ENCODE assay signal across 27 cellular contexts in the genomic region with DNA sequence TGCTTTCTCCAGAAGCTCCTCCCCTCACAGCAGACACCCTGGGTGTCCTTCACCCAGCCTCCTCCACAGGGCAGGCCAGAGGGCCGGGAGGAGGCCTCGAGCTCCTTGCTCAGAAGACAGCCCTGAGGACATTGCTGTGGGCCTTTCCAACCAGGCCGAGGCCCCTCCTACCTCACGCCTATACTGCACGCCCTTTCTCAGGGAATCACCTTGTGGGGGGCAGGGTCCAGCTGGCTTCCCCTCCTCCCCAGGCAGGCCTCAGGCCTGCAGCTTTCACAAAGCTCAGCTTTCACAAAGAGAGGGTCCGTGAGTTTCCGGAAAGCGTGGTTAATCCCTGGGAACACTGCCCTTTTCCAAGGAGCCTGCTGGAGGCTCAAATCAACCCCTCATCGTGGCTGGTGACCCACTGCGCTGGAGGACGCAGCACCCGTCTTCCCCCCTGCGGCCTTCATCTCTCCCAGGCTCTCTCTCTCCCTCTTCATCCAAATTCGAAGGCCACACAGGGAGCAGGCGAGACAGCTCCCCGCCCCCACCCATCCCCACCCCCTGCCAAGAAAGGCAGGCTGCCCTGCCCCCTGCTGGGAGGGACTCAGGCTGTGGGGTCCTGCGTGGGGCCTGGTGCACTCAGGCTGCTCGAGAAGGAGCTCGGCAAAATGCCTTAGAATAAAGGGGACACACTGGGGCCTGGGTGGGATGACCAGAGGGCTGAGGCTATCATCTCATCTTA.
DNase-seq lines count a peak whose midpoint lies in the region; ATAC-seq, FAIRE-seq and TF ChIP-seq lines count a peak whose summit lies in the region.
"Had no signal": no experiment of that assay in that cellular context is flagged by ENCODE, and none has a peak within 500 bp of the region (broad histone marks: within the 10 kb centered on the region; RNA-seq: fewer than 3 reads in every experiment).

No MANE protein-coding gene starts in this region.

- TF ChIP-seq EP300 in HepG2 (IDR thresholded peaks at IDR 0.05; ENCODE audit: low read depth in 2 of 2, low read length in 2 of 2) (no peak), HepG2 (CRISPR knock-in tag; IDR thresholded peaks at IDR 0.05; ENCODE audit: borderline replicate concordance) (no peak)

- H2AFZ ChIP-seq in HepG2 (ENCODE audit: low read length), result no peak overlapping the region

- H3K36me3 ChIP-seq in HepG2 (replicated peaks in 1 of 2; ENCODE audit: control insufficient read depth in 1 of 2, insufficient read depth in 2 of 2, low read length in 2 of 2), result no peaks in the 10 kb centered on the region
- no peaks in the 10 kb centered on the region for H3K36me3 ChIP-seq in right lobe of liver
- H3K36me3 ChIP-seq in colonic mucosa, result no peaks in the 10 kb centered on the region

- intact Hi-C loops in HepG2 (cut with micrococcal nuclease; ENCODE audit: unreplicated experiment), result no loop called here
- intact Hi-C loops in right lobe of liver (cut with DNase I), result no loop called here
- intact Hi-C loops in colonic mucosa (cut with DNase I), result loop anchor here (2.0 kb wide), 1 partner anchor 105 kb away; no protein-coding TSS in a partner anchor

- H3K27me3 Mint-ChIP-seq in activated naive CD4-positive, alpha-beta T cell treated with anti-CD3 and anti-CD28 coated beads, Interleukin-2, amount 10 ng/mL, durations not matched to agents 7 days and 5 days, result no peaks in the 10 kb centered on the region
- H3K27me3 Mint-ChIP-seq in naive thymus-derived CD8-positive, alpha-beta T cell, result peaks cover 0 to 18% (median 4%) of the 10 kb centered on the region in 5 donors
- H3K27me3 Mint-ChIP-seq: B cell had no signal

- no peaks in the 10 kb centered on the region for H3K4me1 Mint-ChIP-seq in activated naive CD4-positive, alpha-beta T cell treated with anti-CD3 and anti-CD28 coated beads, Interleukin-2, amount 10 ng/mL, durations not matched to agents 7 days and 5 days
- no peaks in the 10 kb centered on the region for H3K4me1 Mint-ChIP-seq in naive thymus-derived CD8-positive, alpha-beta T cell
- H3K4me1 Mint-ChIP-seq: B cell; CD8-positive, alpha-beta memory T cell; immature natural killer cell; stimulated activated naive CD8-positive, alpha-beta T cell treated with anti-CD3 and anti-CD28 coated beads, Interleukin-15, amount 100 ng/mL, for 72 hours had no signal

- TF ChIP-seq RAD21 in HepG2 (CRISPR knock-in tag; IDR thresholded peaks at IDR 0.05), result no peak

- H3K4me2 ChIP-seq in HepG2 (ENCODE audit: low read depth, low read length), result no peak overlapping the region

- CTCF ChIA-PET in HepG2 (lab: Yijun Ruan, JAX; ENCODE audit: low intra/inter-chr PET ratio, low total read pairs), result no interaction called here
- CTCF ChIA-PET in activated naive CD4-positive, alpha-beta T cell treated with anti-CD3 and anti-CD28 coated beads, Interleukin-2, amount 10 ng/mL, durations not matched to agents 7 days and 5 days (lab: Charles Lee), result no interaction called here

- in situ Hi-C loops in HepG2 (cut with HindIII; ENCODE audit: extremely low pct_ligation_motif_present, low pct_unique_long_range_greater_than_20kb), result loop anchor here (10.0 kb wide), 1 partner anchor 345 kb away; no protein-coding TSS in a partner anchor

- H3K27ac Mint-ChIP-seq in activated naive CD4-positive, alpha-beta T cell treated with anti-CD3 and anti-CD28 coated beads, Interleukin-2, amount 10 ng/mL, durations not matched to agents 7 days and 5 days, result no peak overlapping the region
- no peak overlapping the region for H3K27ac Mint-ChIP-seq in naive thymus-derived CD8-positive, alpha-beta T cell
- H3K27ac Mint-ChIP-seq: B cell; CD8-positive, alpha-beta memory T cell; HFFc6; immature natural killer cell; stimulated activated naive CD8-positive, alpha-beta T cell treated with anti-CD3 and anti-CD28 coated beads, Interleukin-15, amount 100 ng/mL, for 72 hours; T-helper 2 cell treated with Interferon-gamma antibody and Interleukin-4, amounts not matched to agents 5 μg/mL and 100 μg/mL, for 36 hours had no signal

- WGBS in HepG2 (ENCODE audit: low lambda C conversion rate), result 52% methylated on average over 14 of the region's 19 CpGs
- WGBS in right lobe of liver (ENCODE audit: insufficient coverage, low coverage, low lambda C conversion rate, missing lambda C conversion rate), result 62% methylated on average over 3 of the region's 19 CpGs

- TF ChIP-seq CTCF in HepG2 (CRISPR knock-in tag; IDR thresholded peaks at IDR 0.05), result no peak
- TF ChIP-seq CTCF in right lobe of liver (IDR thresholded peaks at IDR 0.05), result no peak
- TF ChIP-seq CTCF in colonic mucosa (IDR thresholded peaks at IDR 0.05), result no peak

- no peak for FAIRE-seq in HepG2 (lab: Jason Lieb, UNC)

- no peaks in the 10 kb centered on the region for H3K36me3 Mint-ChIP-seq in activated naive CD4-positive, alpha-beta T cell treated with anti-CD3 and anti-CD28 coated beads, Interleukin-2, amount 10 ng/mL, durations not matched to agents 7 days and 5 days
- H3K36me3 Mint-ChIP-seq in naive thymus-derived CD8-positive, alpha-beta T cell, result no peaks in the 10 kb centered on the region
- H3K36me3 Mint-ChIP-seq: CD8-positive, alpha-beta memory T cell; immature natural killer cell had no signal

- H3K4me3 ChIP-seq in HepG2 (replicated peaks in 1 of 3; ENCODE audit: insufficient read depth in 1 of 3, low read depth in 2 of 3, low read length in 3 of 3) (no peak overlapping the region), right lobe of liver (no peak overlapping the region), colonic mucosa (no peak overlapping the region)
- H3K4me3 ChIP-seq: skin epidermis had no signal

- TF ChIP-seq POLR2A in HepG2 (IDR thresholded peaks at IDR 0.05; ENCODE audit: insufficient read depth in 1 of 2, low read depth in 2 of 2, low read length in 2 of 2), result no peak
- TF ChIP-seq POLR2A in right lobe of liver (IDR thresholded peaks at IDR 0.05), result no peak

- H3K27me3 ChIP-seq in HepG2 (ENCODE audit: control insufficient read depth in 1 of 2, insufficient read depth in 2 of 2, low read length in 2 of 2) (no peaks in the 10 kb centered on the region), right lobe of liver (no peaks in the 10 kb centered on the region), colonic mucosa (no peaks in the 10 kb centered on the region)

- H3K27ac ChIP-seq in HepG2 (ENCODE audit: extremely low read length, insufficient read depth, low read length) (no peak overlapping the region), right lobe of liver (no peak overlapping the region), colonic mucosa (no peak overlapping the region)
- H3K27ac ChIP-seq: HL-60, skin epidermis had no signal

- no peaks in the 10 kb centered on the region for H3K79me2 ChIP-seq in HepG2 (ENCODE audit: insufficient read depth, low read length)

- no peaks in the 10 kb centered on the region for H3K9me3 Mint-ChIP-seq in activated naive CD4-positive, alpha-beta T cell treated with anti-CD3 and anti-CD28 coated beads, Interleukin-2, amount 10 ng/mL, durations not matched to agents 7 days and 5 days
- no peaks in the 10 kb centered on the region for H3K9me3 Mint-ChIP-seq in naive thymus-derived CD8-positive, alpha-beta T cell
- H3K9me3 Mint-ChIP-seq: activated T-cell treated with anti-CD3 and anti-CD28 coated beads, Interleukin-2, amount 50 U/mL, for 4 hours; immature natural killer cell; stimulated activated naive CD8-positive, alpha-beta T cell treated with anti-CD3 and anti-CD28 coated beads, Interleukin-15, amount 100 ng/mL, for 72 hours; T-helper 2 cell treated with Interferon-gamma antibody and Interleukin-4, amounts not matched to agents 5 μg/mL and 100 μg/mL, for 36 hours had no signal

- H3K9ac ChIP-seq in HepG2 (ENCODE audit: insufficient read depth, low read depth, low read length), result no peak overlapping the region
- H3K9ac ChIP-seq in colonic mucosa (ENCODE audit: low read depth in 2 of 2, low read length in 2 of 2), result no peak overlapping the region

- no peaks in the 10 kb centered on the region for H4K20me1 ChIP-seq in HepG2 (ENCODE audit: insufficient read depth, low read length)

- H3K4me1 ChIP-seq in HepG2 (ENCODE audit: insufficient read depth, low read length) (peaks cover 24% of the 10 kb centered on the region), right lobe of liver (no peaks in the 10 kb centered on the region), colonic mucosa (no peaks in the 10 kb centered on the region)

- POLR2A ChIA-PET in HepG2 (lab: Yijun Ruan, JAX), result no interaction called here
- POLR2A ChIA-PET in naive thymus-derived CD8-positive, alpha-beta T cell (lab: Charles Lee), result no interaction called here

- no TSS peak for BruUV-seq in HepG2 (replicated peaks; lab: Mats Ljungman, UMichigan)

- no peak overlapping the region for H3K4me3 Mint-ChIP-seq in activated naive CD4-positive, alpha-beta T cell treated with anti-CD3 and anti-CD28 coated beads, Interleukin-2, amount 10 ng/mL, durations not matched to agents 7 days and 5 days
- H3K4me3 Mint-ChIP-seq in naive thymus-derived CD8-positive, alpha-beta T cell, result no peak overlapping the region
- H3K4me3 Mint-ChIP-seq: activated T-cell treated with anti-CD3 and anti-CD28 coated beads, Interleukin-2, amount 50 U/mL, for 4 hours; B cell; CD8-positive, alpha-beta memory T cell; HFFc6; immature natural killer cell; stimulated activated naive CD8-positive, alpha-beta T cell treated with anti-CD3 and anti-CD28 coated beads, Interleukin-15, amount 100 ng/mL, for 72 hours; T-helper 2 cell treated with Interferon-gamma antibody and Interleukin-4, amounts not matched to agents 5 μg/mL and 100 μg/mL, for 36 hours had no signal

- DNase-seq in HepG2 (ENCODE audit: low spot score) (no peak), right lobe of liver (no peak), colonic mucosa (peak; percentile 6), left kidney (ENCODE audit: low read depth, low spot score) (peak; percentile 46), foreskin melanocyte (no peak)
- no peak for DNase-seq in activated naive CD4-positive, alpha-beta T cell treated with anti-CD3 and anti-CD28 coated beads, Interleukin-2, amount 10 ng/mL, durations not matched to agents 7 days and 5 days
- no peak for DNase-seq in activated CD8-positive, alpha-beta memory T cell treated with anti-CD3 and anti-CD28 coated beads, Interleukin-2, amount 50 U/mL, for 48 hours
- no peak for DNase-seq in naive thymus-derived CD8-positive, alpha-beta T cell
- DNase-seq: activated CD4-positive, alpha-beta T cell treated with anti-CD3 and anti-CD28 coated beads for 4 hours; activated gamma-delta T cell treated with Interleukin-2 at 50 U/mL for 16 hours; activated T-cell treated with anti-CD3 and anti-CD28 coated beads, Interleukin-2, amount 50 U/mL, for 4 hours; CD8-positive, alpha-beta memory T cell; DMS153; HFFc6; immature natural killer cell; left colon; MV-4-11; NCI-H2171; NCI-H510A treated with DMSO at 0.1 percent for 48 hours; nucleus accumbens; PC-3; stimulated activated naive CD8-positive, alpha-beta T cell treated with anti-CD3 and anti-CD28 coated beads, Interleukin-15, amount 100 ng/mL, for 72 hours had no signal

- H3K9me3 ChIP-seq in HepG2 (ENCODE audit: low read length) (no peaks in the 10 kb centered on the region), right lobe of liver (no peaks in the 10 kb centered on the region), colonic mucosa (no peaks in the 10 kb centered on the region)

- ATAC-seq in HepG2 (0 out of 3 replicates have a peak, but pooled peaks have one; percentile 9), right lobe of liver (no peak)
- ATAC-seq in naive thymus-derived CD8-positive, alpha-beta T cell, result no peak
- ATAC-seq: activated T-cell treated with anti-CD3 and anti-CD28 coated beads, Interleukin-2, amount 50 U/mL, for 4 hours; left colon; PC-3; Right ventricle myocardium inferior; stimulated activated naive CD8-positive, alpha-beta T cell treated with anti-CD3 and anti-CD28 coated beads, Interleukin-15, amount 100 ng/mL, for 72 hours had no signal

Comparison
In these comparisons a context has a peak if more than half of its experiments do, and no peak if none do; other contexts are left out.
1. DNase-seq: peak in colonic mucosa (single experiment) and left kidney (single experiment); none in HepG2 (single experiment), right lobe of liver (0 of 3), activated naive CD4-positive, alpha-beta T cell treated with anti-CD3 and anti-CD28 coated beads, Interleukin-2, amount 10 ng/mL, durations not matched to agents 7 days and 5 days (single experiment), activated CD8-positive, alpha-beta memory T cell treated with anti-CD3 and anti-CD28 coated beads, Interleukin-2, amount 50 U/mL, for 48 hours (single experiment), foreskin melanocyte (single experiment) and naive thymus-derived CD8-positive, alpha-beta T cell (0 of 10).